In genomic region chr3:154378311-154378710, GRCh38 we compare ENCODE assay signal across 33 cellular contexts. TPM values are rescaled to one million over a fixed set of nuclear protein-coding genes. Genes with fewer than 3 reads are reported as not detected.
"Had no signal": no experiment of that assay in that cellular context is flagged by ENCODE, and none has a peak within 500 bp of the region (broad histone marks: within the 10 kb centered on the region; RNA-seq: fewer than 3 reads in every experiment).

No MANE protein-coding gene starts in this region.

- H3K27ac ChIP-seq: left ventricle myocardium inferior, neural progenitor cell, neutrophil, right atrium auricular region, right lobe of liver, tibial nerve, uterus had no signal

- H3K4me3 ChIP-seq: left ventricle myocardium inferior, lung, neural progenitor cell, right atrium auricular region, right lobe of liver, smooth muscle cell, tibial nerve, uterus had no signal

- H3K9ac ChIP-seq: neural progenitor cell had no signal

- H3K9me3 ChIP-seq: left ventricle myocardium inferior, neutrophil, right atrium auricular region, right lobe of liver, tibial nerve, uterus had no signal

- H3K4me1 ChIP-seq: left ventricle myocardium inferior, neural progenitor cell, right atrium auricular region, right lobe of liver, tibial nerve, uterus had no signal

- FAIRE-seq: islet of Langerhans had no signal

- H3K27me3 ChIP-seq: neural progenitor cell, neutrophil, right atrium auricular region, right lobe of liver, tibial nerve, uterus had no signal

- H3K36me3 ChIP-seq: left ventricle myocardium inferior, neural progenitor cell, neutrophil, right atrium auricular region, right lobe of liver, tibial nerve, uterus had no signal

- DNase-seq: hippocampal formation; immature natural killer cell; left ventricle myocardium inferior; mesendoderm; naive B cell; natural killer cell; nephron progenitor cell; occipital lobe; right lobe of liver; stimulated activated CD4-positive, alpha-beta T cell treated with anti-CD3 and anti-CD28 coated beads, Interleukin-1b, Interleukin-23, amount 100 ng/mL, for 48 hours; stimulated activated CD4-positive, alpha-beta T cell treated with anti-CD3 and anti-CD28 coated beads, Interleukin-2, amount 100 ng/mL, for 48 hours; stimulated activated CD4-positive, alpha-beta T cell treated with anti-CD3 and anti-CD28 coated beads, Interleukin-4, amount 100 ng/mL, for 4 hours; stimulated activated CD8-positive, alpha-beta memory T cell treated with anti-CD3 and anti-CD28 coated beads, Interleukin-4, amount 100 ng/mL, for 48 hours; stimulated activated naive CD4-positive, alpha-beta T cell treated with Interleukin-2 at 50 U/mL for 16 hours; stimulated activated naive CD8-positive, alpha-beta T cell treated with anti-CD3 and anti-CD28 coated beads, Interleukin-15, amount 100 ng/mL, for 72 hours; substantia nigra; uterus had no signal

RNA-seq across cellular contexts. Expression of gene GPR149, which starts 51.7 kb away (rescaled TPM):
- total RNA-seq: kidney epithelial cell, left ventricle myocardium inferior, lung, mesothelial cell of epicardium, mononuclear cell, natural killer cell, osteocyte, progenitor cell of endocrine pancreas, pulmonary artery endothelial cell, renal cortical epithelial cell, right atrium auricular region, right lobe of liver, skeletal muscle tissue, smooth muscle cell, tibial nerve, ureter, uterus had no signal
- polyA plus RNA-seq: immature natural killer cell, lung, smooth muscle cell had no signal
